8 cellular contexts compared by ENCODE assay signal in genomic region chr22:20116376-20116950, GRCh38. TPM values are rescaled to one million over a fixed set of nuclear protein-coding genes. Genes with fewer than 3 reads are reported as not detected.
A peak's percentile ranks its signal among the peaks of the same experiment; 100 is the strongest.
DNase-seq lines count a peak whose midpoint lies in the region; ATAC-seq and TF ChIP-seq lines count a peak whose summit lies in the region.

No MANE protein-coding gene starts in this region.

- peak overlapping the region; percentile 32 for H2BK5ac ChIP-seq in trophoblast cell (ENCODE audit: low read depth, low read length, poor library complexity)

- peak overlapping the region; percentile 73 for H3K18ac ChIP-seq in trophoblast cell (ENCODE audit: low read length)

- POLR2A ChIA-PET in SK-N-SH (lab: Yijun Ruan, JAX) = interaction anchor here (0.6 to 2.4 kb wide), 5 partner anchors 12 to 220 kb away, joined by 4 to 7 read pairs (median 5); partner anchors contain the start of genes DGCR8 and ZDHHC8

- WGBS in SK-N-SH (ENCODE audit: low lambda C conversion rate) = 8% methylated on average over 21 of the region's 27 CpGs
- no CpG with 5 or more reads among the region's 27 CpGs for WGBS in trophoblast cell (ENCODE audit: extremely low coverage, insufficient coverage, insufficient read length)

- H4K91ac ChIP-seq in trophoblast cell (ENCODE audit: low read depth, low read length) = peak overlapping the region; percentile 85

- no peaks in the 10 kb centered on the region for H3K9me3 ChIP-seq in SK-N-SH
- no peaks in the 10 kb centered on the region for H3K9me3 ChIP-seq in trophoblast cell (ENCODE audit: insufficient read depth, low read depth, low read length)

- H3K9ac ChIP-seq in SK-N-SH (peak overlapping the region; percentile 88), trophoblast cell (ENCODE audit: low read length) (peak overlapping the region; percentile 83)

- CTCF ChIA-PET in SK-N-SH (lab: Yijun Ruan, JAX) = interaction anchor here (0.8 to 1.9 kb wide), 6 partner anchors 31 to 157 kb away, joined by 3 to 4 read pairs (median 3); no protein-coding TSS in a partner anchor

- H3K27ac ChIP-seq in SK-N-SH (ENCODE audit: low read depth in 2 of 2, low read length in 1 of 2) = peak overlapping the region; percentile 60 to 83; a peak in 3 of 4 replicates
- peak overlapping the region; percentile 28 for H3K27ac ChIP-seq in trophoblast cell (ENCODE audit: low read depth, low read length)

- H2BK12ac ChIP-seq in trophoblast cell (ENCODE audit: low read length) = no peak overlapping the region

- peak overlapping the region; percentile 85 for H3K4ac ChIP-seq in trophoblast cell (ENCODE audit: low read depth, low read length)

- H3K14ac ChIP-seq in trophoblast cell (ENCODE audit: low read length) = peak overlapping the region; percentile 93

- TF ChIP-seq RAD21 in SK-N-SH (IDR thresholded peaks at IDR 0.05; ENCODE audit: low read length) = no peak

- no peak for TF ChIP-seq CTCF in SK-N-SH (IDR thresholded peaks at IDR 0.05)
- no peak for TF ChIP-seq CTCF in fibroblast of the aortic adventitia (IDR thresholded peaks at IDR 0.05; ENCODE audit: insufficient read depth, low read length)

- H4K8ac ChIP-seq in trophoblast cell (ENCODE audit: low read depth, low read length) = peak overlapping the region; percentile 93

- no peak for TF ChIP-seq EP300 in SK-N-SH (IDR thresholded peaks at IDR 0.05; ENCODE audit: borderline replicate concordance in 1 of 2, low read depth in 1 of 2, low read length in 1 of 2)

- H3K4me2 ChIP-seq in SK-N-SH (peak overlapping the region; percentile 96), trophoblast cell (ENCODE audit: low read length) (peak overlapping the region; percentile 68)

- H3K9me2 ChIP-seq in SK-N-SH = no peaks in the 10 kb centered on the region

- no peak for ATAC-seq in HG02678 (IDR thresholded peaks at IDR 0.05; ENCODE audit: unreplicated experiment)
- ATAC-seq in GM21737 (IDR thresholded peaks at IDR 0.05; ENCODE audit: unreplicated experiment) = no peak
- ATAC-seq in HG02973 (IDR thresholded peaks at IDR 0.05; ENCODE audit: unreplicated experiment) = no peak

- H2BK120ac ChIP-seq in trophoblast cell (ENCODE audit: insufficient read depth, low read length, poor library complexity) = peak overlapping the region; percentile 75

- H3K4me1 ChIP-seq in SK-N-SH (ENCODE audit: control insufficient read depth in 1 of 2, insufficient read depth in 2 of 2, low read depth in 1 of 2, low read length in 1 of 2) (peaks cover 16 to 28% of the 10 kb centered on the region in 2 experiments; a peak in 3 of 4 replicates), trophoblast cell (ENCODE audit: control insufficient read depth in 1 of 2, insufficient read depth in 2 of 2, low read length in 2 of 2) (peaks cover 4 to 9% of the 10 kb centered on the region in 2 experiments)

- peaks cover 7% of the 10 kb centered on the region for H3F3A ChIP-seq in SK-N-SH (replicated peaks; ENCODE audit: insufficient read depth)

- DNase-seq in SK-N-SH (no peak), fibroblast of the aortic adventitia (ENCODE audit: low read depth) (no peak), trophoblast cell (no peak), iPS-NIHi11 (ENCODE audit: low spot score) (no peak)

- H3K79me2 ChIP-seq in SK-N-SH (ENCODE audit: insufficient read depth) (peaks cover 66% of the 10 kb centered on the region), trophoblast cell (ENCODE audit: control insufficient read depth, insufficient read depth, low read length, poor library complexity) (peaks cover 17% of the 10 kb centered on the region)

- H2AFZ ChIP-seq in SK-N-SH (ENCODE audit: low read depth) = peak overlapping the region; percentile 83; the same call in 1 of the 2 replicates
- peak overlapping the region; percentile 47 for H2AFZ ChIP-seq in trophoblast cell (ENCODE audit: insufficient read depth, low read length, poor library complexity)

- no peak overlapping the region for H3K23ac ChIP-seq in trophoblast cell (ENCODE audit: low read length)

- H3K36me3 ChIP-seq in SK-N-SH (replicated peaks in 1 of 2; ENCODE audit: control insufficient read depth in 1 of 2, insufficient read depth in 2 of 2, low read length in 1 of 2) (peaks cover 37 to 56% of the 10 kb centered on the region in 2 experiments), trophoblast cell (ENCODE audit: control insufficient read depth in 1 of 2, insufficient read depth in 2 of 2, low read length in 2 of 2) (peaks cover 68 to 72% of the 10 kb centered on the region in 2 experiments)

- peaks cover 12% of the 10 kb centered on the region for H3K79me1 ChIP-seq in trophoblast cell (ENCODE audit: low read length)

- H3K27me3 ChIP-seq in SK-N-SH (ENCODE audit: insufficient read depth) = no peaks in the 10 kb centered on the region
- no peaks in the 10 kb centered on the region for H3K27me3 ChIP-seq in trophoblast cell (ENCODE audit: insufficient read depth, low read length)

- H3K4me3 ChIP-seq in GM08714 (ENCODE audit: low read length) = peak overlapping the region; percentile 89
- peak overlapping the region; percentile 78 to 90 for H3K4me3 ChIP-seq in SK-N-SH (ENCODE audit: low read depth in 2 of 2, low read length in 1 of 2)
- H3K4me3 ChIP-seq in fibroblast of the aortic adventitia (ENCODE audit: low read depth, low read length) = peak overlapping the region; percentile 98
- peak overlapping the region; percentile 89 for H3K4me3 ChIP-seq in trophoblast cell (ENCODE audit: low read depth, low read length)

- peak overlapping the region; percentile 84 for H4K12ac ChIP-seq in trophoblast cell (ENCODE audit: low read depth, low read length)

- 0 out of 2 replicates have a peak, but pooled peaks cover 2% of the 10 kb centered on the region for H4K20me1 ChIP-seq in SK-N-SH (ENCODE audit: insufficient read depth)

- H2AK5ac ChIP-seq in trophoblast cell (ENCODE audit: low read length) = peak overlapping the region; percentile 82

TF ChIP-seq in SK-N-SH, 30 proteins besides CTCF, POLR2A, EP300 and RAD21:
- no peak for TF ChIP-seq POLR2AphosphoS5 (IDR thresholded peaks at IDR 0.05; ENCODE audit: low read depth, low read length)
- no peak for TF ChIP-seq MEF2A (IDR thresholded peaks at IDR 0.05; ENCODE audit: borderline replicate concordance, low read depth)
- TF ChIP-seq USF2 (IDR thresholded peaks at IDR 0.05; ENCODE audit: borderline replicate concordance, low read depth, low read length) = no peak
- TF ChIP-seq PBX3 (IDR thresholded peaks at IDR 0.05) = no peak
- no peak for TF ChIP-seq RFX5 (IDR thresholded peaks at IDR 0.05; ENCODE audit: low read length)
- no peak for TF ChIP-seq FOSL2 (IDR thresholded peaks at IDR 0.05; ENCODE audit: borderline replicate concordance, low read depth)

RNA-seq across cellular contexts. Expression of gene RANBP1, which starts 0.6 kb away (rescaled TPM):
- 288 and 502 TPM in 2 replicates for polyA plus RNA-seq in SK-N-SH (2012; rRNA removed)
- 421 and 483 TPM in 2 replicates for polyA plus RNA-seq in SK-N-SH (2012; cell fraction: cytosol; rRNA removed)
- polyA plus RNA-seq in SK-N-SH (2012; cell fraction: nucleus; rRNA removed) = 259 and 349 TPM in 2 replicates
- 160 and 191 TPM in 2 replicates for total RNA-seq in fibroblast of the aortic adventitia (ENCODE audit: low replicate concordance)
- polyA plus RNA-seq in trophoblast cell (2013) = 227 and 234 TPM in 2 replicates

RNA-seq across cellular contexts. Expression of gene TRMT2A, which starts 0.6 kb away (rescaled TPM):
- 54.6 and 73.1 TPM in 2 replicates for polyA plus RNA-seq in SK-N-SH (2012; rRNA removed)
- 7.9 and 12.8 TPM in 2 replicates for polyA plus RNA-seq in SK-N-SH (2012; cell fraction: cytosol; rRNA removed)
- 409 and 434 TPM in 2 replicates for polyA plus RNA-seq in SK-N-SH (2012; cell fraction: nucleus; rRNA removed)
- 18.4 and 28.7 TPM in 2 replicates for total RNA-seq in fibroblast of the aortic adventitia (ENCODE audit: low replicate concordance)
- 27.5 and 32.4 TPM in 2 replicates for polyA plus RNA-seq in trophoblast cell (2013)

RNA-seq across cellular contexts. Expression of gene ZDHHC8, which starts 15.1 kb away (rescaled TPM):
- polyA plus RNA-seq in SK-N-SH (2012; rRNA removed) = 36.5 and 65.3 TPM in 2 replicates
- 21.9 and 35.0 TPM in 2 replicates for polyA plus RNA-seq in SK-N-SH (2012; cell fraction: cytosol; rRNA removed)
- polyA plus RNA-seq in SK-N-SH (2012; cell fraction: nucleus; rRNA removed) = 436 and 508 TPM in 2 replicates
- 8.7 and 12.7 TPM in 2 replicates for total RNA-seq in fibroblast of the aortic adventitia (ENCODE audit: low replicate concordance)
- polyA plus RNA-seq in trophoblast cell (2013) = 39.6 and 41.0 TPM in 2 replicates

RNA-seq across cellular contexts. Expression of gene CCDC188, which starts 34.4 kb away (rescaled TPM):
- 21.1 and 24.0 TPM in 2 replicates for polyA plus RNA-seq in SK-N-SH (2012; rRNA removed)
- 4.4 and 6.7 TPM in 2 replicates for polyA plus RNA-seq in SK-N-SH (2012; cell fraction: cytosol; rRNA removed)
- polyA plus RNA-seq in SK-N-SH (2012; cell fraction: nucleus; rRNA removed) = 141 and 175 TPM in 2 replicates
- 0.45 TPM in 1 of 2 replicates, not detected in the other for total RNA-seq in fibroblast of the aortic adventitia (ENCODE audit: low replicate concordance)
- polyA plus RNA-seq in trophoblast cell (2013) = not detected in 2 replicates

RNA-seq across cellular contexts. Expression of gene DGCR8, which starts 36.4 kb away (rescaled TPM):
- polyA plus RNA-seq in SK-N-SH (2012; rRNA removed) = 23.9 and 26.5 TPM in 2 replicates
- polyA plus RNA-seq in SK-N-SH (2012; cell fraction: cytosol; rRNA removed) = 15.0 and 15.8 TPM in 2 replicates
- 107 and 117 TPM in 2 replicates for polyA plus RNA-seq in SK-N-SH (2012; cell fraction: nucleus; rRNA removed)
- total RNA-seq in fibroblast of the aortic adventitia (ENCODE audit: low replicate concordance) = 22.0 and 29.0 TPM in 2 replicates
- 16.9 and 17.3 TPM in 2 replicates for polyA plus RNA-seq in trophoblast cell (2013)
